Comparison of ENCODE assay signal across 8 cellular contexts in the genomic region with DNA sequence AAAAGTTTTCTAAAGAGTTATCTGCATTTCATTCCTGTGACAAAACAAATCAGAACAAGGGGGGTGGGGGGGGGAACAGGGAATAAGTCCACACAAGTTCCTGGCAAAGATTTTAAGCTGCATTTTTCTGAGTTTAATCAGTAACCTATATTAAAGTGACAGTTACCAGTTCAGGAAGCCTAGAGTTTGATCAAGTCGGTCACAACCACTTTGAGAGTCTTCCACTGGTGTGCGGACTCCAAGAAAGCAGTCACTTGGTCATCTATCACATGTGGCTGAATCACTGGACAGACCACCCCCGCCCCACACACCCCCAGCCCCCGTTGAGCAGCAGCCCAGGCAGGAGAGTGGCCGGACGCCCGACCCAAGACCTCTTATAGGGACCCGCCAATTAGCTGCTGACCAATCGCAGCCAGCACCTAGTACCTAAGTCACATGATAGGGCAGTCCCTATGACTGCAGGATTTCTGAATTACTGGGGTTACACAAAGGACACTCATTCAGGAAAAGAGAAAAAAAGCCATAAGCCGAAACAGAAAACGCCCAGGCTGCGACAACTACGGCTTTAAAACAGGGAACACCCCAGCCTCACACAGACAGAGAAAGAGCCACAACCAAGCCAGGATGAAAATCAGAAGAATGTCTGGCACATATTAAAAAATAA.
DNase-seq lines count a peak whose midpoint lies in the region; ATAC-seq, FAIRE-seq and TF ChIP-seq lines count a peak whose summit lies in the region.

No MANE protein-coding gene starts in this region.

- DNase-seq in GM12891 (ENCODE audit: insufficient read length, low spot score) (peak; percentile 20), psoas muscle (peak; percentile 59 to 77), HUDEP-2 (lab: John Stamatoyannopoulos, UW; ENCODE audit: unreplicated experiment in 76 of 76) (no peak), NCI-H774 (lab: John Stamatoyannopoulos, UW) (no peak)
- peak; percentile 39 to 55 for DNase-seq in activated T-cell treated with anti-CD3 and anti-CD28 coated beads, Interleukin-2, amount 50 U/mL, for 72 hours

- peak overlapping the region; percentile 95 for H3K27ac Mint-ChIP-seq in activated T-cell treated with anti-CD3 and anti-CD28 coated beads, Interleukin-2, amount 50 U/mL, for 72 hours

- FAIRE-seq in GM12891 (lab: Jason Lieb, UNC): peak; percentile 98

- TF ChIP-seq CTCF in gastroesophageal sphincter (IDR thresholded peaks at IDR 0.05): no peak
- no peak for TF ChIP-seq CTCF in psoas muscle (IDR thresholded peaks at IDR 0.05)

- H3K27me3 ChIP-seq in gastroesophageal sphincter (no peaks in the 10 kb centered on the region), psoas muscle (ENCODE audit: insufficient read depth in 3 of 3, low read length in 2 of 3) (peaks cover 0 to 53% (median 0%) of the 10 kb centered on the region in 3 donors)

- TF ChIP-seq POLR2A in GM12891 (IDR thresholded peaks at IDR 0.05; ENCODE audit: low read depth, low read length) (peak; percentile 74), gastroesophageal sphincter (IDR thresholded peaks at IDR 0.05) (peak in 1 of 2 donors; percentile 29)

- peaks cover 39% of the 10 kb centered on the region for H3K27me3 Mint-ChIP-seq in activated T-cell treated with anti-CD3 and anti-CD28 coated beads, Interleukin-2, amount 50 U/mL, for 72 hours (ENCODE audit: low read depth)

- H3K4me3 Mint-ChIP-seq in activated T-cell treated with anti-CD3 and anti-CD28 coated beads, Interleukin-2, amount 50 U/mL, for 72 hours: peak overlapping the region; percentile 84 to 100

- peak overlapping the region; percentile 86 for H3K27ac ChIP-seq in KOPT-K1 (ENCODE audit: low read depth, low read length, poor library complexity, severe bottlenecking)
- H3K27ac ChIP-seq in gastroesophageal sphincter: peak overlapping the region; percentile 67 to 71 (median 68)
- H3K27ac ChIP-seq in psoas muscle: peak overlapping the region; percentile 41

- TF ChIP-seq EP300 in gastroesophageal sphincter (IDR thresholded peaks at IDR 0.05): no peak

- peaks cover 0 to 16% (median 0%) of the 10 kb centered on the region in 3 donors for H3K4me1 ChIP-seq in gastroesophageal sphincter
- H3K4me1 ChIP-seq in psoas muscle: no peaks in the 10 kb centered on the region

- H3K36me3 Mint-ChIP-seq in activated T-cell treated with anti-CD3 and anti-CD28 coated beads, Interleukin-2, amount 50 U/mL, for 72 hours (ENCODE audit: insufficient read depth in 2 of 2): peaks cover 5 to 16% of the 10 kb centered on the region in 2 donors

- WGBS in gastroesophageal sphincter (ENCODE audit: low coverage in 1 of 2), 2 donors: 0 to 41% methylated on average over 5 to 6 of the region's 13 CpGs
- WGBS in psoas muscle, 3 donors: 0 to 28% (median 2%) methylated on average over 10 to 13 of the region's 13 CpGs

- H3K36me3 ChIP-seq in KOPT-K1 (ENCODE audit: insufficient read depth, low read length) (no peaks in the 10 kb centered on the region), gastroesophageal sphincter (no peaks in the 10 kb centered on the region), psoas muscle (ENCODE audit: insufficient read depth in 1 of 2, low read depth in 1 of 2) (no peaks in the 10 kb centered on the region)

- H3K9me3 ChIP-seq in KOPT-K1 (ENCODE audit: insufficient read depth, low read length, poor library complexity, severe bottlenecking) (no peaks in the 10 kb centered on the region), gastroesophageal sphincter (no peaks in the 10 kb centered on the region), psoas muscle (no peaks in the 10 kb centered on the region)

- peak; percentile 80 for ATAC-seq in GM21825 (IDR thresholded peaks at IDR 0.05; ENCODE audit: unreplicated experiment)
- peak; percentile 63 to 75 for ATAC-seq in activated T-cell treated with anti-CD3 and anti-CD28 coated beads, Interleukin-2, amount 50 U/mL, for 72 hours (replicated peaks in 1 of 2)
- peak; percentile 89 for ATAC-seq in gastroesophageal sphincter
- peak; percentile 57 to 89 (median 81) for ATAC-seq in psoas muscle

- H3K9me3 Mint-ChIP-seq in activated T-cell treated with anti-CD3 and anti-CD28 coated beads, Interleukin-2, amount 50 U/mL, for 72 hours: no peaks in the 10 kb centered on the region

- peaks cover 68% of the 10 kb centered on the region for H3K4me1 Mint-ChIP-seq in activated T-cell treated with anti-CD3 and anti-CD28 coated beads, Interleukin-2, amount 50 U/mL, for 72 hours (ENCODE audit: low read depth)

- intact Hi-C loops in psoas muscle (cut with DNase I): no loop called here

- H3K4me3 ChIP-seq in gastroesophageal sphincter (peak overlapping the region; percentile 44 to 58), psoas muscle (peak overlapping the region; percentile 57)

TF ChIP-seq in GM12891, 5 proteins besides CTCF, POLR2A, EP300 and RAD21:
- no peak; the same call in 1 of the 2 replicates for TF ChIP-seq POU2F2 (IDR thresholded peaks at IDR 0.05; ENCODE audit: low read depth, low read length)
- TF ChIP-seq POLR2AphosphoS5 (IDR thresholded peaks at IDR 0.05; ENCODE audit: low read depth, low read length): peak; percentile 86
- TF ChIP-seq PAX5 (IDR thresholded peaks at IDR 0.05; ENCODE audit: insufficient read depth, low read length, severe bottlenecking): no peak
- peak; percentile 50 for TF ChIP-seq TAF1 (IDR thresholded peaks at IDR 0.05; ENCODE audit: low read depth, low read length)
- TF ChIP-seq SPI1 (IDR thresholded peaks at IDR 0.05; ENCODE audit: low read depth, low read length): no peak
TF ChIP-seq in GM12891: peak in this region for 2.

Comparison
In these comparisons a context has a peak if more than half of its experiments do, and no peak if none do; other contexts are left out.
1. DNase-seq: peak in GM12891 (single experiment), activated T-cell treated with anti-CD3 and anti-CD28 coated beads, Interleukin-2, amount 50 U/mL, for 72 hours (2 of 2) and psoas muscle (2 of 2); none in HUDEP-2 (0 of 76) and NCI-H774 (single experiment).
2. Peak in every context shown above with its lines, with median percentiles within 50 percentile points of each other: ATAC-seq and H3K27ac ChIP-seq.